ENCODE assay signal across 8 cellular contexts in the genomic region with DNA sequence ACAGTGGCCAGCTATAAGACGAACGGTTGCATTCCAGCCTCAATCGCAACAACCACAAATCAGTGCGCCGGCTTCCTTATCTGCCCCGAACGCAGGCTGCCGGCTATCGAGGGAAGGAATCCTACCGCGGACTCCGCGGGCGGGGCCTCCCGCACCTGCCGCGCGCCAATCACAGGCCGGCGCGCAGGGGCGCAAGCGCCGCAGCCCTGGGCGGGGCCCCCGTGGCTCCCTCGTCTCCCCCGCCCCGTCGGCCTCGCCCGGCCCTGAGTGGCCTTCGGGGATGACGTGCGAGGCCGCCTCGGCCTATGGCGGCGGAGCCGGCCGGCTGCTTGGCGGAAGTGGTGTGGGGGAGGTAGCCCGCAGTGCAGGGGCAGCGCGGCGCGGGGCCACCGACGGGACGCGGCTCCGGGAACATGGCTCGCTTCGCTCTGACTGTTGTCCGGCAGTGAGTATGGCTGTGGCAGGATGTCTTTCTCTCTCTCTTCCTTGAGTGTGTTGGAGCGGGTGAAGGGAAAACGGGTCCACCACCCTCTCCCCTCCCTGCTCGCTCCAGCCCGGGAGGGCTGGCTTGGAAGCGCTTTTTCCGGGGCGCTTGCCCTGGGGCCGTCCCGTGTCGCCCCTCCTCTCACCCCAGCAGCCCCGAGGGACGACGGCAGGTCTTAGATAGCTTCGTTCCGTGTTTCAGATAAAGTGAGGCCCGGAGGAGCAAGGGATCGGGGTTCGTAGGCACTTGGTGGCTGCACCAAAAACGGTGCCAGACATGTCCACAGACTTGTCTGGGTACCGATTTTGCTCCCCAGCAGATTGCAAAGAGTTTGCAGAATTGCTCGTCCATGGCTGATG. TPM values are rescaled to one million over a fixed set of nuclear protein-coding genes. Genes with fewer than 3 reads are reported as not detected.
DNase-seq lines count a peak whose midpoint lies in the region; ATAC-seq, FAIRE-seq and TF ChIP-seq lines count a peak whose summit lies in the region.

A gene with protein sequence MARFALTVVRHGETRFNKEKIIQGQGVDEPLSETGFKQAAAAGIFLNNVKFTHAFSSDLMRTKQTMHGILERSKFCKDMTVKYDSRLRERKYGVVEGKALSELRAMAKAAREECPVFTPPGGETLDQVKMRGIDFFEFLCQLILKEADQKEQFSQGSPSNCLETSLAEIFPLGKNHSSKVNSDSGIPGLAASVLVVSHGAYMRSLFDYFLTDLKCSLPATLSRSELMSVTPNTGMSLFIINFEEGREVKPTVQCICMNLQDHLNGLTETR (plus strand): TSS at position 355 of the 843 bp plus-strand sequence. CDS start 59 bp downstream, at position 414.

- 0% methylated on average over 17 of the region's 76 CpGs for WGBS in HepG2 (ENCODE audit: low lambda C conversion rate)

- peaks cover 17% of the 10 kb centered on the region for H3K79me2 ChIP-seq in HepG2 (ENCODE audit: insufficient read depth, low read length)

- TF ChIP-seq EP300 in HepG2 (IDR thresholded peaks at IDR 0.05; ENCODE audit: low read depth in 2 of 2, low read length in 2 of 2), result 0 out of 4 replicates have a peak, but pooled peaks of 1 of the 2 experiments have one; percentile 6
- peak; percentile 15; the same call in 1 of the 2 replicates for TF ChIP-seq EP300 in HepG2 (CRISPR knock-in tag; IDR thresholded peaks at IDR 0.05; ENCODE audit: borderline replicate concordance)

- peaks cover 0 to under 1% of the 10 kb centered on the region in 2 experiments; a peak in 1 of 5 replicates for H3K27me3 ChIP-seq in HepG2 (ENCODE audit: control insufficient read depth in 1 of 2, insufficient read depth in 2 of 2, low read length in 2 of 2)

- DNase-seq in CD14-positive monocyte (ENCODE audit: low spot score) (peak; percentile 93), NCI-H748 treated with DMSO at 0.1 percent for 48 hours (lab: John Stamatoyannopoulos, UW) (peak; percentile 72), dermis blood vessel endothelial cell (peak; percentile 96), HepG2 (ENCODE audit: low spot score) (peak; percentile 85)
- peak; percentile 77 to 84 for DNase-seq in activated CD4-positive, alpha-beta T cell treated with anti-CD3 and anti-CD28 coated beads, Interleukin-2, amount 50 U/mL, for 4 hours
- DNase-seq in stimulated activated CD4-positive, alpha-beta T cell treated with anti-CD3 and anti-CD28 coated beads, Interleukin-2, amount 100 ng/mL, for 48 hours, result peak; percentile 82 to 87

- H3K4me1 Mint-ChIP-seq in CD14-positive monocyte, result peaks cover 34% of the 10 kb centered on the region

- H3K4me1 ChIP-seq in HepG2 (ENCODE audit: insufficient read depth, low read length), result peaks cover 31% of the 10 kb centered on the region

- POLR2A ChIA-PET in HepG2 (lab: Yijun Ruan, JAX), result interaction anchor here (0.7 kb wide), 1 partner anchor 241 kb away, joined by 3 read pairs; the partner anchor contains the start of gene DYRK4

- in situ Hi-C loops in HepG2 (cut with HindIII; ENCODE audit: extremely low pct_ligation_motif_present, low pct_unique_long_range_greater_than_20kb), result no loop called here

- H4K20me1 ChIP-seq in HepG2 (ENCODE audit: insufficient read depth, low read length), result no peaks in the 10 kb centered on the region

- peak within 1 kb of the TSS; percentile 92 to 98 (median 95) for H3K27ac Mint-ChIP-seq in CD14-positive monocyte

- no peaks in the 10 kb centered on the region for H3K36me3 ChIP-seq in HepG2 (replicated peaks in 1 of 2; ENCODE audit: control insufficient read depth in 1 of 2, insufficient read depth in 2 of 2, low read length in 2 of 2)

- peaks cover 5 to 11% (median 5%) of the 10 kb centered on the region in 3 donors for H3K27me3 Mint-ChIP-seq in CD14-positive monocyte (ENCODE audit: low read depth in 3 of 3)

- H3K4me3 ChIP-seq in HepG2 (replicated peaks in 1 of 3; ENCODE audit: insufficient read depth in 1 of 3, low read depth in 2 of 3, low read length in 3 of 3), result peak within 1 kb of the TSS; percentile 86 to 90 (median 87)

- no peaks in the 10 kb centered on the region for H3K9me3 ChIP-seq in HepG2 (ENCODE audit: low read length)

- H3K9ac ChIP-seq in HepG2 (ENCODE audit: insufficient read depth, low read depth, low read length), result peak within 1 kb of the TSS; percentile 88

- CTCF ChIA-PET in HepG2 (lab: Yijun Ruan, JAX; ENCODE audit: low intra/inter-chr PET ratio, low total read pairs), result interaction anchor here (0.7 kb wide), 1 partner anchor 14 kb away, joined by 3 read pairs; no protein-coding TSS in a partner anchor

- H2AFZ ChIP-seq in HepG2 (ENCODE audit: low read length), result peak within 1 kb of the TSS; percentile 35

- peaks cover 10 to 11% of the 10 kb centered on the region in 2 donors for H3K36me3 Mint-ChIP-seq in CD14-positive monocyte

- peak within 1 kb of the TSS; percentile 72 for H3K27ac ChIP-seq in HepG2 (ENCODE audit: extremely low read length, insufficient read depth, low read length)

- no peak for TF ChIP-seq RAD21 in HepG2 (CRISPR knock-in tag; IDR thresholded peaks at IDR 0.05)

- ATAC-seq in GM19397 (IDR thresholded peaks at IDR 0.05; ENCODE audit: unreplicated experiment) (peak; percentile 95), HG03565 (IDR thresholded peaks at IDR 0.05; ENCODE audit: unreplicated experiment) (peak; percentile 88), HepG2 (peak; percentile 99)

- H3K4me2 ChIP-seq in HepG2 (ENCODE audit: low read depth, low read length), result peak within 1 kb of the TSS; percentile 98

- TF ChIP-seq CTCF in CD14-positive monocyte (IDR thresholded peaks at IDR 0.05) (no peak), HepG2 (CRISPR knock-in tag; IDR thresholded peaks at IDR 0.05) (no peak)

- peaks cover 0 to 2% (median 0%) of the 10 kb centered on the region in 7 donors for H3K9me3 Mint-ChIP-seq in CD14-positive monocyte

- peak; percentile 85 to 88 for TF ChIP-seq POLR2A in HepG2 (IDR thresholded peaks at IDR 0.05; ENCODE audit: insufficient read depth in 1 of 2, low read depth in 2 of 2, low read length in 2 of 2)

- TSS peak; percentile 81 for BruUV-seq in HepG2 (replicated peaks; lab: Mats Ljungman, UMichigan)

- peak within 1 kb of the TSS; percentile 95 to 97 for H3K4me3 Mint-ChIP-seq in CD14-positive monocyte

- intact Hi-C loops in CD14-positive monocyte (cut with micrococcal nuclease) (loop anchor here (5.0 to 10.0 kb wide), 4 partner anchors 34 to 1016 kb away; partner anchors contain the start of genes AKAP3 (in 1 of the 2), NDUFA9 (in 1 of the 2) and RAD51AP1 (in 1 of the 2)), HepG2 (cut with micrococcal nuclease; ENCODE audit: unreplicated experiment) (no loop called here)

- FAIRE-seq in HepG2 (lab: Jason Lieb, UNC), result peak; percentile 61

TF ChIP-seq in HepG2, 621 proteins besides CTCF, POLR2A, EP300 and RAD21 (continues in another document):
- TF ChIP-seq HMG20B (CRISPR knock-in tag; conservative IDR thresholded peaks at IDR 0.05) (peak; percentile 73), ZNF704 (CRISPR knock-in tag; IDR thresholded peaks at IDR 0.05; ENCODE audit: borderline replicate concordance) (0 out of 2 replicates have a peak, but pooled peaks have one; percentile 75), TMF1 (CRISPR knock-in tag; IDR thresholded peaks at IDR 0.05; ENCODE audit: low read depth) (no peak), BCL6 (CRISPR knock-in tag; IDR thresholded peaks at IDR 0.05) (peak; percentile 68; the same call in 1 of the 2 replicates)

RNA-seq across cellular contexts. Expression of the gene that starts here (rescaled TPM):
- polyA plus RNA-seq in CD14-positive monocyte (10 to 100 TPM; 11.0 to 16.0 TPM), HepG2 (2011; rRNA removed) (2.6 and 3.2 TPM in 2 replicates)
- total RNA-seq in dermis blood vessel endothelial cell (11.2 and 19.7 TPM in 2 replicates), HepG2 (2016; rRNA removed; fragmentation: Illumina TruSeq; extraction: Trizol) (21.8 and 41.3 TPM in 2 replicates)
- 3.2 and 3.9 TPM in 2 replicates for total RNA-seq in HepG2 (2016; cell fraction: cytosol; rRNA removed; fragmentation: Illumina TruSeq; extraction: Trizol; ENCODE audit: low read depth)
- 19.7 and 41.8 TPM in 2 replicates for total RNA-seq in HepG2 (2016; cell fraction: insoluble cytoplasmic fraction; rRNA removed; fragmentation: Illumina TruSeq; extraction: Trizol)
- 7.2 and 8.4 TPM in 2 replicates for total RNA-seq in HepG2 (2016; cell fraction: membrane; rRNA removed; fragmentation: Illumina TruSeq; extraction: Trizol)
- total RNA-seq in HepG2 (2016; cell fraction: nucleus; rRNA removed; fragmentation: Illumina TruSeq; extraction: Trizol), result 8.8 and 9.1 TPM in 2 replicates
- polyA plus RNA-seq in HepG2 (2011; cell fraction: cytosol; rRNA removed), result 1.2 and 2.6 TPM in 2 replicates
- polyA plus RNA-seq in HepG2 (2011; cell fraction: nucleus; rRNA removed), result 0.39 and 0.83 TPM in 2 replicates
- polyA plus RNA-seq in HepG2 (2012), result 3.9 and 5.6 TPM in 2 replicates
- 3.0 and 3.7 TPM in 2 replicates for polyA plus RNA-seq in HepG2 (2016; cell fraction: cytosol; fragmentation: Illumina TruSeq; extraction: Trizol; ENCODE audit: low read depth)
- 43.8 and 46.1 TPM in 2 replicates for polyA plus RNA-seq in HepG2 (2016; cell fraction: insoluble cytoplasmic fraction; fragmentation: Illumina TruSeq; extraction: Trizol; ENCODE audit: low read depth)
- 5.4 and 6.3 TPM in 2 replicates for polyA plus RNA-seq in HepG2 (2016; cell fraction: membrane; fragmentation: Illumina TruSeq; extraction: Trizol; ENCODE audit: low read depth)
- polyA plus RNA-seq in HepG2 (2016; cell fraction: nucleus; fragmentation: Illumina TruSeq; extraction: Trizol; ENCODE audit: insufficient read depth, low read depth), result 14.8 and 16.6 TPM in 2 replicates
- 0.30 and 1.3 TPM in 2 replicates for polyA minus RNA-seq in HepG2 (2011; rRNA and poly(A)+ RNA removed; ENCODE audit: low replicate concordance)
- polyA minus RNA-seq in HepG2 (2011; cell fraction: cytosol; rRNA and poly(A)+ RNA removed), result 2.0 and 2.2 TPM in 2 replicates
- 1.9 and 2.7 TPM in 2 replicates for polyA minus RNA-seq in HepG2 (2011; cell fraction: nucleus; rRNA and poly(A)+ RNA removed)

Comparison
In these comparisons a context has a peak if more than half of its experiments do, and no peak if none do; other contexts are left out.
1. Peak in every context shown above with its lines: DNase-seq, ATAC-seq, H3K4me3 ChIP-seq and H3K27ac ChIP-seq.